ENCODE assay signal across 22 cellular contexts in genomic region chr7:123755345-123755744, GRCh38. TPM values are rescaled to one million over a fixed set of nuclear protein-coding genes. Genes with fewer than 3 reads are reported as not detected.
DNase-seq lines count a peak whose midpoint lies in the region; ATAC-seq, FAIRE-seq and TF ChIP-seq lines count a peak whose summit lies in the region.
"Had no signal": no experiment of that assay in that cellular context is flagged by ENCODE, and none has a peak within 500 bp of the region (broad histone marks: within the 10 kb centered on the region; RNA-seq: fewer than 3 reads in every experiment).

No MANE protein-coding gene starts in this region.

- CTCF ChIA-PET in Calu3 (lab: Charles Lee) = interaction anchor here (0.7 kb wide), 1 partner anchor 90 kb away, joined by 3 read pairs; no protein-coding TSS in a partner anchor

- DNase-seq in Calu3 (no peak), DND-41 (no peak), MM.1S (peak; percentile 87), epithelial cell of prostate (ENCODE audit: low read depth, low spot score) (no peak), AML-193 (lab: John Stamatoyannopoulos, UW) (no peak), GM12892 (ENCODE audit: insufficient read length) (no peak), ACHN (no peak)
- DNase-seq: DMS153, KBM-7, NCI-H1092, NCI-H1417 treated with DMSO at 0.1 percent for 48 hours, NCI-H187, NCI-H2081 treated with DMSO at 0.1 percent for 48 hours, NCI-H446, NCI-H524 treated with DMSO at 0.1 percent for 48 hours, NCI-H82, PC-9, SJCRH30, T-helper 2 cell had no signal

- H3K9me2 ChIP-seq in MM.1S (replicated peaks; ENCODE audit: insufficient read depth, low read length) = no peaks in the 10 kb centered on the region

- H3K4me2 ChIP-seq in DND-41 (ENCODE audit: insufficient read depth, low read length) (no peak overlapping the region), MM.1S (ENCODE audit: low read depth, low read length) (peak overlapping the region; percentile 27)

- no peak overlapping the region for H2AFZ ChIP-seq in DND-41 (ENCODE audit: low read depth, low read length)
- no peak overlapping the region for H2AFZ ChIP-seq in MM.1S (ENCODE audit: low read length)
- H2AFZ ChIP-seq: PC-9 had no signal

- H3K27me3 Mint-ChIP-seq in Calu3 (ENCODE audit: unreplicated experiment) = no peaks in the 10 kb centered on the region

- no peaks in the 10 kb centered on the region for H3K36me3 Mint-ChIP-seq in Calu3 (ENCODE audit: insufficient read depth, unreplicated experiment)

- peaks cover 16% of the 10 kb centered on the region for H3F3A ChIP-seq in MM.1S (ENCODE audit: insufficient read depth, low read length)

- BruUV-seq in Calu3 (replicated peaks; lab: Mats Ljungman, UMichigan) = no TSS peak

- intact Hi-C loops in Calu3 (cut with micrococcal nuclease; ENCODE audit: unreplicated experiment) = no loop called here

- no peaks in the 10 kb centered on the region for H4K20me1 ChIP-seq in DND-41 (ENCODE audit: insufficient read depth, low read length)
- no peaks in the 10 kb centered on the region for H4K20me1 ChIP-seq in MM.1S (ENCODE audit: insufficient read depth, low read length)

- ATAC-seq in DND-41 (ENCODE audit: insufficient read depth, low read depth) = peak; percentile 95
- ATAC-seq: Right ventricle myocardium inferior, SK-N-SH treated with all-trans-retinoic acid at 6 μM for 48 hours had no signal

- in situ Hi-C loops in ACHN (cut with HindIII; ENCODE audit: low pct_ligation_motif_present, low pct_unique_long_range_greater_than_20kb, low sequenced_read_pairs) = no loop called here

- H3K27ac Mint-ChIP-seq in Calu3 (ENCODE audit: unreplicated experiment) = peak overlapping the region; percentile 79

- no peak overlapping the region for H3K4me3 ChIP-seq in DND-41 (ENCODE audit: low read depth in 1 of 2, low read length in 2 of 2)
- H3K4me3 ChIP-seq in MM.1S (ENCODE audit: low read length) = no peak overlapping the region
- H3K4me3 ChIP-seq: PC-9, SJCRH30 had no signal

- FAIRE-seq in GM12892 (lab: Jason Lieb, UNC) = no peak
- FAIRE-seq: HTR-8/SVneo had no signal

- no peak overlapping the region for H3K9ac ChIP-seq in DND-41 (ENCODE audit: low read depth, low read length)
- H3K9ac ChIP-seq in MM.1S (ENCODE audit: low read length) = no peak overlapping the region

- H3K4me1 Mint-ChIP-seq in Calu3 (ENCODE audit: low read depth, unreplicated experiment) = peaks cover 48% of the 10 kb centered on the region

- H3K9me3 Mint-ChIP-seq in Calu3 (ENCODE audit: low read depth, unreplicated experiment) = no peaks in the 10 kb centered on the region

- peaks cover under 1% of the 10 kb centered on the region for H3K79me2 ChIP-seq in DND-41 (ENCODE audit: insufficient read depth, low read length)
- H3K79me2 ChIP-seq in MM.1S (ENCODE audit: low read length) = peaks cover 3% of the 10 kb centered on the region; the same call in 1 of the 2 replicates

- no peak for TF ChIP-seq POLR2A in GM12892 (IDR thresholded peaks at IDR 0.05; ENCODE audit: low read depth, low read length)

- no peak overlapping the region for H3K4me3 Mint-ChIP-seq in Calu3 (ENCODE audit: low read depth, unreplicated experiment)

- H3K27me3 ChIP-seq in DND-41 (ENCODE audit: insufficient read depth, low read length, poor library complexity) = no peaks in the 10 kb centered on the region
- no peaks in the 10 kb centered on the region for H3K27me3 ChIP-seq in MM.1S (replicated peaks; ENCODE audit: insufficient read depth, low read length)
- H3K27me3 ChIP-seq: SJCRH30 had no signal

- peaks cover 25% of the 10 kb centered on the region for H3K4me1 ChIP-seq in DND-41 (ENCODE audit: insufficient read depth, low read length)
- H3K4me1 ChIP-seq in MM.1S (ENCODE audit: low read length) = peaks cover 29% of the 10 kb centered on the region
- H3K4me1 ChIP-seq: SJCRH30 had no signal

- H3K9me3 ChIP-seq in DND-41 (ENCODE audit: insufficient read depth, low read length, severe bottlenecking) (no peaks in the 10 kb centered on the region), MM.1S (replicated peaks; ENCODE audit: insufficient read depth, low read length) (no peaks in the 10 kb centered on the region)
- H3K9me3 ChIP-seq: SJCRH30 had no signal

- TF ChIP-seq CTCF in Calu3 (IDR thresholded peaks at IDR 0.05; ENCODE audit: unreplicated experiment) (no peak), DND-41 (IDR thresholded peaks at IDR 0.05; ENCODE audit: borderline replicate concordance, extremely low read depth, low read length, poor library complexity, severe bottlenecking) (no peak), MM.1S (IDR thresholded peaks at IDR 0.05; ENCODE audit: low read length) (no peak)

- H3K27ac ChIP-seq in DND-41 (ENCODE audit: low read length) (no peak overlapping the region), MM.1S (ENCODE audit: low read length) (peak overlapping the region; percentile 42; the same call in 1 of the 2 replicates), epithelial cell of prostate (peak overlapping the region; percentile 99)
- H3K27ac ChIP-seq: PC-9, SJCRH30 had no signal

- H3K36me3 ChIP-seq in DND-41 (ENCODE audit: insufficient read depth, low read length) (no peaks in the 10 kb centered on the region), MM.1S (replicated peaks; ENCODE audit: insufficient read depth, low read length) (no peaks in the 10 kb centered on the region)
- H3K36me3 ChIP-seq: SJCRH30 had no signal

RNA-seq across cellular contexts. Expression of gene WASL, which starts 6.5 kb away (rescaled TPM):
- 33.2 and 37.5 TPM in 2 replicates for total RNA-seq in Calu3 (2022)
- polyA plus RNA-seq in GM12892 (2012; ENCODE audit: missing spikeins) = 3.2 TPM
